In genomic region chr13:27599845-27600553, GRCh38 we compare ENCODE assay signal across 12 cellular contexts. TPM values are rescaled to one million over a fixed set of nuclear protein-coding genes. Genes with fewer than 3 reads are reported as not detected.
DNase-seq lines count a peak whose midpoint lies in the region; ATAC-seq and TF ChIP-seq lines count a peak whose summit lies in the region.
"Had no signal": no experiment of that assay in that cellular context is flagged by ENCODE, and none has a peak within 500 bp of the region (broad histone marks: within the 10 kb centered on the region; RNA-seq: fewer than 3 reads in every experiment).

No MANE protein-coding gene starts in this region.

- TF ChIP-seq CTCF in Calu3 (IDR thresholded peaks at IDR 0.05; ENCODE audit: unreplicated experiment) (no peak), PC-9 (conservative IDR thresholded peaks at IDR 0.05) (no peak), epithelial cell of esophagus (IDR thresholded peaks at IDR 0.05; ENCODE audit: insufficient read depth, low read depth, low read length, missing control alignments) (no peak)

- POLR2A ChIA-PET in PC-9 (lab: Charles Lee; ENCODE audit: unreplicated experiment), result interaction anchor here (0.6 to 0.7 kb wide), 2 partner anchors 20 to 229 kb away, joined by 5 to 9 read pairs; partner anchors contain the start of gene LNX2

- H3K4me1 Mint-ChIP-seq in Calu3 (ENCODE audit: low read depth, unreplicated experiment), result peaks cover 12% of the 10 kb centered on the region

- H3K9me3 ChIP-seq in PC-9 (ENCODE audit: insufficient read depth, low read depth), result peaks cover 4% of the 10 kb centered on the region; the same call in 1 of the 2 replicates
- no peaks in the 10 kb centered on the region for H3K9me3 ChIP-seq in mesodermal cell (ENCODE audit: control insufficient read depth, low read length)

- peak overlapping the region; percentile 38 for H3K4me2 ChIP-seq in PC-9

- H3K9me3 Mint-ChIP-seq in Calu3 (ENCODE audit: low read depth, unreplicated experiment), result no peaks in the 10 kb centered on the region

- no peaks in the 10 kb centered on the region for H3K36me3 Mint-ChIP-seq in Calu3 (ENCODE audit: insufficient read depth, unreplicated experiment)

- intact Hi-C loops in Calu3 (cut with micrococcal nuclease; ENCODE audit: unreplicated experiment) (no loop called here), PC-9 (cut with micrococcal nuclease; ENCODE audit: unreplicated experiment) (loop anchor here (2.0 kb wide), 1 partner anchor 21 kb away; the partner anchor contains the start of genes LNX2 and POLR1D)

- peaks cover 8% of the 10 kb centered on the region; the same call in 1 of the 2 replicates for H3F3A ChIP-seq in PC-9 (ENCODE audit: insufficient read depth, low read depth)

- DNase-seq in Calu3 (peak; percentile 33), PC-9 (peak; percentile 41 to 84), epithelial cell of esophagus (ENCODE audit: low read depth) (peak; percentile 75), T-helper 1 cell (no peak), NCI-H2171 (lab: John Stamatoyannopoulos, UW) (no peak), midbrain (lab: John Stamatoyannopoulos, UW) (no peak)
- DNase-seq: activated T-cell treated with anti-CD3 and anti-CD28 coated beads, Interleukin-2, amount 50 U/mL, for 72 hours; GF-D8; SHP77 had no signal

- no peak overlapping the region for H3K27ac Mint-ChIP-seq in Calu3 (ENCODE audit: unreplicated experiment)
- H3K27ac Mint-ChIP-seq: activated T-cell treated with anti-CD3 and anti-CD28 coated beads, Interleukin-2, amount 50 U/mL, for 72 hours had no signal

- ATAC-seq in HG03565 (IDR thresholded peaks at IDR 0.05; ENCODE audit: unreplicated experiment), result no peak
- ATAC-seq: activated T-cell treated with anti-CD3 and anti-CD28 coated beads, Interleukin-2, amount 50 U/mL, for 72 hours had no signal

- H3K4me3 ChIP-seq in PC-9 (no peak overlapping the region), epithelial cell of esophagus (ENCODE audit: low read length) (no peak overlapping the region), mesodermal cell (ENCODE audit: extremely low read depth, insufficient read depth, low read length, poor library complexity, severe bottlenecking) (no peak overlapping the region)
- H3K4me3 ChIP-seq: skin epidermis had no signal

- H3K36me3 ChIP-seq in PC-9 (ENCODE audit: low read depth) (no peaks in the 10 kb centered on the region), mesodermal cell (ENCODE audit: control insufficient read depth, insufficient read depth, low read length) (no peaks in the 10 kb centered on the region)

- peaks cover 22% of the 10 kb centered on the region for H3K4me1 ChIP-seq in PC-9 (replicated peaks; ENCODE audit: insufficient read depth)
- H3K4me1 ChIP-seq in mesodermal cell (ENCODE audit: control insufficient read depth, insufficient read depth, low read length, poor library complexity, severe bottlenecking), result peaks cover 26% of the 10 kb centered on the region

- peaks cover 59% of the 10 kb centered on the region for H3K79me2 ChIP-seq in PC-9 (ENCODE audit: low read depth)

- no peak overlapping the region; the same call in 1 of the 2 replicates for H3K27ac ChIP-seq in PC-9
- H3K27ac ChIP-seq in mesodermal cell (ENCODE audit: low read depth, low read length, severe bottlenecking), result peak overlapping the region; percentile 85
- H3K27ac ChIP-seq: skin epidermis had no signal

- WGBS in mesodermal cell (ENCODE audit: insufficient coverage in 2 of 2), 2 experiments, result no CpG with 5 or more reads among the region's 5 CpGs

- no peaks in the 10 kb centered on the region for H3K27me3 Mint-ChIP-seq in Calu3 (ENCODE audit: unreplicated experiment)

- CTCF ChIA-PET in Calu3 (lab: Charles Lee) (no interaction called here), PC-9 (lab: Charles Lee) (no interaction called here)

- H3K27me3 ChIP-seq in PC-9 (ENCODE audit: insufficient read depth, low read depth), result no peaks in the 10 kb centered on the region

- BruUV-seq in Calu3 (replicated peaks; lab: Mats Ljungman, UMichigan) (no TSS peak), PC-9 (replicated peaks; lab: Mats Ljungman, UMichigan) (no TSS peak)

- no peaks in the 10 kb centered on the region for H4K20me1 ChIP-seq in PC-9 (ENCODE audit: insufficient read depth)

- H2AFZ ChIP-seq in PC-9, result no peak overlapping the region

- no peak overlapping the region for H3K4me3 Mint-ChIP-seq in Calu3 (ENCODE audit: low read depth, unreplicated experiment)
- H3K4me3 Mint-ChIP-seq: activated T-cell treated with anti-CD3 and anti-CD28 coated beads, Interleukin-2, amount 50 U/mL, for 72 hours had no signal

- H3K9me2 ChIP-seq in PC-9 (ENCODE audit: insufficient read depth), result no peaks in the 10 kb centered on the region

RNA-seq across cellular contexts. Expression of gene LNX2, which starts 20.3 kb away (rescaled TPM):
- total RNA-seq in Calu3 (2022), result 11.0 and 13.3 TPM in 2 replicates
- 7.0 and 7.1 TPM in 2 replicates for total RNA-seq in PC-9 (2021)
- polyA plus RNA-seq in mesodermal cell (2013, experiment 1 of 2), result 7.9 TPM
- 9.3 TPM for polyA plus RNA-seq in mesodermal cell (2013, experiment 2 of 2)

RNA-seq across cellular contexts. Expression of gene POLR1D, which starts 21.7 kb away (rescaled TPM):
- total RNA-seq in Calu3 (2022), result 90.3 and 97.7 TPM in 2 replicates
- total RNA-seq in PC-9 (2021), result 104 and 119 TPM in 2 replicates
- 160 TPM for polyA plus RNA-seq in mesodermal cell (2013, experiment 1 of 2)
- 162 TPM for polyA plus RNA-seq in mesodermal cell (2013, experiment 2 of 2)

Comparison
In these comparisons a context has a peak if more than half of its experiments do, and no peak if none do; other contexts are left out.
1. DNase-seq: peak in Calu3 (single experiment), PC-9 (2 of 2) and epithelial cell of esophagus (single experiment); none in T-helper 1 cell (0 of 5), NCI-H2171 (single experiment) and midbrain (single experiment).